21 cellular contexts compared by ENCODE assay signal in the genomic region with DNA sequence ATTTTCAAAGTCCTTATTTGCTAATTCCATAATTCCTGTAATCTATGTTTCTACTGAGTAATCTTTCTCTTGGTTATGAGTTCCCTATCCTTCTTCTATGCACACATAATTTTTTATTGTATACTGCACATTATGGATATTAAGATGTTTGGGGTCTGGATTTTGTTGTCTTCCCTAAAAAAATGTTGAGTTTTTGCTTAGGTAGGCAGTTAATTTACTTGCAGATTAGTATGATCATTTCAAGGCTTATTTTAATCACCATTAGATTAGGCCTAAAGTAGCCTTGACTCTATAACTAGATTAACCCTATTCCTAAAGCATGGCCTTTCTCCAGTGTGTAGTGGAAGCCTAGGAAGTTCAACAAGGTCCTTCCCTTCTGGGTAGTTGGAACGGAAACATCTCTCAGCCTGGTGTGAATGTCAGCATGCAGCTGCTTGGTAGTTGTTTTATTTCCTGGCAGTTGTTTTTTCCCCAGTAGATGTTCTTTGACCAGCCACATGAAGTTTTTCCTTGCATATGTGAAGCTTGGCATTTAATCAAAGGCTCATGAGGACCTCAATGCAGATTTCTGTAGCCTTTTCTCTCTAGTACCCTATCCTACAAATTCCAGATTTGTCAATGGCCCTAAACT.
"Had no signal": no experiment of that assay in that cellular context is flagged by ENCODE, and none has a peak within 500 bp of the region (broad histone marks: within the 10 kb centered on the region; RNA-seq: fewer than 3 reads in every experiment).

No MANE protein-coding gene starts in this region.

- H3K4me3 Mint-ChIP-seq: IgD-negative memory B cell had no signal

- H3K9me3 ChIP-seq: SK-N-SH had no signal

- H3K4me2 ChIP-seq: SK-N-SH had no signal

- H3K9ac ChIP-seq: SK-N-SH had no signal

- H3K27ac Mint-ChIP-seq: IgD-negative memory B cell had no signal

- ATAC-seq: Panc1, PC-3 had no signal

- H3K4me1 Mint-ChIP-seq: IgD-negative memory B cell had no signal

- DNase-seq: KBM-7, MV-4-11, NCI-H1048, NCI-H1105, NCI-H1417, NCI-H1436 treated with DMSO at 0.1 percent for 48 hours, NCI-H1694, NCI-H187 treated with DMSO at 0.1 percent for 48 hours, NCI-H2029 treated with DMSO at 0.1 percent for 48 hours, NCI-H2171 treated with DMSO at 0.1 percent for 48 hours, NCI-H345, NCI-H446 treated with DMSO at 0.1 percent for 48 hours, NCI-H510A treated with DMSO at 0.1 percent for 48 hours, NCI-H526, PC-3, SHP77, SK-N-SH, SW 1271 had no signal

- H3K27ac ChIP-seq: RWPE1 had no signal
